In genomic region chr2:71482055-71482454, GRCh38 we compare ENCODE assay signal across 26 cellular contexts. TPM values are rescaled to one million over a fixed set of nuclear protein-coding genes. Genes with fewer than 3 reads are reported as not detected.
A peak's percentile ranks its signal among the peaks of the same experiment; 100 is the strongest.
DNase-seq lines count a peak whose midpoint lies in the region; ATAC-seq, FAIRE-seq and TF ChIP-seq lines count a peak whose summit lies in the region.
"Had no signal": no experiment of that assay in that cellular context is flagged by ENCODE, and none has a peak within 500 bp of the region (broad histone marks: within the 10 kb centered on the region; RNA-seq: fewer than 3 reads in every experiment).

No MANE protein-coding gene starts in this region.

- H3K27me3 ChIP-seq in BJ (ENCODE audit: control insufficient read depth, insufficient read depth, low read length) (peaks cover 15% of the 10 kb centered on the region), Panc1 (ENCODE audit: control insufficient read depth, insufficient read depth, low read length) (peaks cover 4% of the 10 kb centered on the region; the same call in 1 of the 2 replicates), neutrophil (no peaks in the 10 kb centered on the region)
- H3K27me3 ChIP-seq: MG63, ovary had no signal

- intact Hi-C loops in Panc1 (cut with micrococcal nuclease; ENCODE audit: unreplicated experiment) (no loop called here), left colon (cut with DNase I, micrococcal nuclease) (no loop called here)

- H3K4me3 ChIP-seq in BJ (ENCODE audit: low read depth, low read length) (no peak overlapping the region), Panc1 (ENCODE audit: low read depth in 2 of 2, low read length in 2 of 2) (no peak overlapping the region), neutrophil (ENCODE audit: low read depth in 1 of 2, low read length in 1 of 2) (no peak overlapping the region)
- H3K4me3 ChIP-seq: coronary artery, MG63, ovary, PC-9 had no signal

- no peaks in the 10 kb centered on the region for H3K4me1 ChIP-seq in Panc1 (ENCODE audit: control insufficient read depth, insufficient read depth, low read length)
- peaks cover 39 to 41% of the 10 kb centered on the region in 2 experiments for H3K4me1 ChIP-seq in neutrophil (ENCODE audit: control insufficient read depth in 1 of 2, insufficient read depth in 1 of 2, low read depth in 1 of 2, low read length in 1 of 2)

- POLR2A ChIA-PET in BJ (lab: Charles Lee): no interaction called here
- POLR2A ChIA-PET in Panc1 (lab: Charles Lee): no interaction called here

- in situ Hi-C loops in Panc1 (cut with HindIII; ENCODE audit: low pct_unique_long_range_greater_than_20kb, low sequenced_read_pairs): no loop called here

- H3K27ac ChIP-seq in Panc1 (ENCODE audit: low read length): no peak overlapping the region
- H3K27ac ChIP-seq in neutrophil: peak overlapping the region; percentile 39
- H3K27ac ChIP-seq: coronary artery, ovary, PC-9 had no signal

- H3K9me3 ChIP-seq in Panc1 (ENCODE audit: control insufficient read depth, insufficient read depth, low read depth, low read length) (no peaks in the 10 kb centered on the region), neutrophil (no peaks in the 10 kb centered on the region)
- H3K9me3 ChIP-seq: MG63, ovary had no signal

- no peak for FAIRE-seq in GM12892 (lab: Jason Lieb, UNC)
- FAIRE-seq: endometrium, keratinocyte, urothelium cell line had no signal

- H3K36me3 ChIP-seq in BJ (ENCODE audit: control insufficient read depth, insufficient read depth, low read length): no peaks in the 10 kb centered on the region
- H3K36me3 ChIP-seq in Panc1 (ENCODE audit: control insufficient read depth, insufficient read depth, low read length): no peaks in the 10 kb centered on the region
- H3K36me3 ChIP-seq in neutrophil: peaks cover 79% of the 10 kb centered on the region
- H3K36me3 ChIP-seq: MG63, ovary had no signal

- CTCF ChIA-PET in BJ (lab: Yijun Ruan, JAX) (interaction anchor here (0.8 to 1.5 kb wide), 4 partner anchors 13 to 28 kb away, joined by 3 to 4 read pairs (median 4); no protein-coding TSS in a partner anchor), Panc1 (lab: Charles Lee) (no interaction called here)

- DNase-seq in BJ (ENCODE audit: low read depth): no peak
- DNase-seq in Panc1 (ENCODE audit: low read depth, low spot score): no peak
- DNase-seq in iPS-NIHi11 (ENCODE audit: low spot score): peak; percentile 52
- no peak for DNase-seq in activated CD4-positive, alpha-beta T cell treated with anti-CD3 and anti-CD28 coated beads, Interleukin-2, amount 50 U/mL, for 48 hours
- no peak for DNase-seq in left colon
- DNase-seq in activated T-cell treated with anti-CD3 and anti-CD28 coated beads for 4 hours: no peak
- no peak for DNase-seq in GM12892 (ENCODE audit: insufficient read length)
- DNase-seq: ACHN; activated CD4-positive, CD25-positive, alpha-beta regulatory T cell treated with anti-CD3 and anti-CD28 coated beads, Interleukin-2, amount 50 U/mL, for 72 hours; activated CD8-positive, alpha-beta T cell treated with anti-CD3 and anti-CD28 coated beads for 36 hours; mammary epithelial cell; MG63; naive thymus-derived CD4-positive, alpha-beta T cell; NCI-H1417 treated with DMSO at 0.1 percent for 48 hours; NCI-H510A treated with DMSO at 0.1 percent for 48 hours; ovary; right cardiac atrium; SHP77 treated with DMSO at 0.1 percent for 48 hours; stimulated activated CD4-positive, alpha-beta T cell treated with anti-CD3 and anti-CD28 coated beads, Interleukin-4, amount 100 ng/mL, for 4 hours; stimulated activated naive CD4-positive, alpha-beta T cell had no signal

- BruUV-seq in Panc1 (replicated peaks; lab: Mats Ljungman, UMichigan): no TSS peak

- TF ChIP-seq POLR2A in GM12892 (IDR thresholded peaks at IDR 0.05; ENCODE audit: low read depth, low read length): no peak

- peak; percentile 24 for TF ChIP-seq CTCF in BJ (IDR thresholded peaks at IDR 0.05; ENCODE audit: insufficient read depth, low read depth, low read length)
- TF ChIP-seq CTCF in Panc1 (IDR thresholded peaks at IDR 0.05): no peak
- TF ChIP-seq CTCF in neutrophil (IDR thresholded peaks at IDR 0.05): no peak

- ATAC-seq in Panc1 (0 out of 2 replicates have a peak, but pooled peaks have one; percentile 36), left colon (no peak)
- ATAC-seq: activated CD8-positive, alpha-beta T cell treated with anti-CD3 and anti-CD28 coated beads for 36 hours; naive thymus-derived CD4-positive, alpha-beta T cell; right cardiac atrium had no signal

RNA-seq across cellular contexts. Expression of gene DYSF, which starts 28.7 kb away (rescaled TPM):
- polyA plus RNA-seq in BJ (2011; rRNA removed): 0.65 and 1.3 TPM in 2 replicates
- 1.8 and 2.1 TPM in 2 replicates for polyA minus RNA-seq in BJ (2011; rRNA and poly(A)+ RNA removed)
- total RNA-seq in Panc1 (2021; ENCODE audit: unreplicated experiment) (0.31 TPM), left colon (1 to 10 TPM; 2.4 to 5.0 TPM)
- polyA plus RNA-seq in Panc1 (2012; ENCODE audit: insufficient read length): 0.29 TPM
- polyA plus RNA-seq in GM12892 (2012; ENCODE audit: missing spikeins): not detected
- polyA plus RNA-seq: naive thymus-derived CD4-positive, alpha-beta T cell had no signal
